20 cellular contexts compared by ENCODE assay signal in genomic region chr20:57220187-57221165, GRCh38. TPM values are rescaled to one million over a fixed set of nuclear protein-coding genes. Genes with fewer than 3 reads are reported as not detected.
"Had no signal": no experiment of that assay in that cellular context is flagged by ENCODE, and none has a peak within 500 bp of the region (broad histone marks: within the 10 kb centered on the region; RNA-seq: fewer than 3 reads in every experiment).

No MANE protein-coding gene starts in this region.

- ATAC-seq: left lobe of liver, natural killer cell, sciatic nerve, upper lobe of right lung had no signal

- H3K4me1 Mint-ChIP-seq: activated naive CD4-positive, alpha-beta T cell treated with anti-CD3 and anti-CD28 coated beads, Interleukin-2, amount 50 U/mL, for 24 hours; natural killer cell had no signal

- H3K4me3 Mint-ChIP-seq: activated naive CD4-positive, alpha-beta T cell treated with anti-CD3 and anti-CD28 coated beads, Interleukin-2, amount 50 U/mL, for 24 hours; dendritic cell treated with granulocyte-macrophage colony-stimulating factor and Interleukin-4, amounts not matched to agents 40 ng/mL and 50 ng/mL, for 4 days; natural killer cell had no signal

- H3K27ac Mint-ChIP-seq: activated naive CD4-positive, alpha-beta T cell treated with anti-CD3 and anti-CD28 coated beads, Interleukin-2, amount 50 U/mL, for 24 hours; dendritic cell treated with granulocyte-macrophage colony-stimulating factor and Interleukin-4, amounts not matched to agents 40 ng/mL and 50 ng/mL, for 4 days; natural killer cell had no signal

- H3K9me3 Mint-ChIP-seq: activated naive CD4-positive, alpha-beta T cell treated with anti-CD3 and anti-CD28 coated beads, Interleukin-2, amount 50 U/mL, for 24 hours; dendritic cell treated with granulocyte-macrophage colony-stimulating factor and Interleukin-4, amounts not matched to agents 40 ng/mL and 50 ng/mL, for 4 days; natural killer cell had no signal

- H3K27me3 Mint-ChIP-seq: activated naive CD4-positive, alpha-beta T cell treated with anti-CD3 and anti-CD28 coated beads, Interleukin-2, amount 50 U/mL, for 24 hours; dendritic cell treated with granulocyte-macrophage colony-stimulating factor and Interleukin-4, amounts not matched to agents 40 ng/mL and 50 ng/mL, for 4 days had no signal

- FAIRE-seq: endothelial cell of umbilical vein, keratinocyte, TTC549 had no signal

- H3K36me3 Mint-ChIP-seq: activated naive CD4-positive, alpha-beta T cell treated with anti-CD3 and anti-CD28 coated beads, Interleukin-2, amount 50 U/mL, for 24 hours; natural killer cell had no signal

- DNase-seq: activated CD4-positive, alpha-beta T cell treated with anti-CD3 and anti-CD28 coated beads, Interleukin-2, amount 50 U/mL, for 4 hours; activated gamma-delta T cell; adrenal gland; effector memory CD4-positive, alpha-beta T cell; esophagus squamous epithelium; foreskin melanocyte; hypothalamus; natural killer cell; stimulated activated CD4-positive, alpha-beta T cell treated with anti-CD3 and anti-CD28 coated beads, Interleukin-4, amount 100 ng/mL, for 1 hour; stomach; testis; upper lobe of right lung had no signal

RNA-seq across cellular contexts. Expression of gene BMP7, which starts 46.0 kb away (rescaled TPM):
- total RNA-seq: endothelial cell of umbilical vein; natural killer cell; T-helper 2 cell treated with Interferon-gamma antibody and Interleukin-4, amounts not matched to agents 100 ng/mL and 5 ng/mL, for 36 hours had no signal
